Comparison of ENCODE assay signal across 33 cellular contexts in genomic region chr3:110734524-110734923, GRCh38.
"Had no signal": no experiment of that assay in that cellular context is flagged by ENCODE, and none has a peak within 500 bp of the region (broad histone marks: within the 10 kb centered on the region; RNA-seq: fewer than 3 reads in every experiment).

No MANE protein-coding gene starts in this region.

- DNase-seq: naive thymus-derived CD8-positive, alpha-beta T cell; nephron progenitor cell; nucleus accumbens; ovary; posterior cingulate gyrus; psoas muscle; right cardiac atrium; spleen; stimulated activated CD4-positive, alpha-beta T cell treated with anti-CD3 and anti-CD28 coated beads, Interleukin-12 subunit alpha, Interleukin-12 subunit beta, amount 100 ng/mL, for 4 hours; stimulated activated CD4-positive, alpha-beta T cell treated with anti-CD3 and anti-CD28 coated beads, Interleukin-1b, Interleukin-23, amount 100 ng/mL, for 48 hours; stimulated activated CD4-positive, alpha-beta T cell treated with anti-CD3 and anti-CD28 coated beads, Interleukin-4, amount 100 ng/mL, for 1 hour; stimulated activated CD4-positive, alpha-beta T cell treated with anti-CD3 and anti-CD28 coated beads, Interleukin-4, amount 100 ng/mL, for 4 hours; stimulated activated CD8-positive, alpha-beta memory T cell treated with anti-CD3 and anti-CD28 coated beads, Interleukin-4, amount 100 ng/mL, for 48 hours; stimulated activated naive CD4-positive, alpha-beta T cell; stimulated activated naive CD8-positive, alpha-beta T cell treated with anti-CD3 and anti-CD28 coated beads, Interleukin-15, amount 100 ng/mL, for 72 hours; stimulated activated naive CD8-positive, alpha-beta T cell treated with anti-CD3 and anti-CD28 coated beads, Interleukin-15, Interleukin-2, amounts not matched to agents 100 U/mL and 50 U/mL, for 24 hours; substantia nigra; tibial artery; transverse colon; upper lobe of right lung; uterus had no signal

- H3K27me3 Mint-ChIP-seq: natural killer cell treated with Interleukin-12 subunit alpha and Interleukin-12 subunit beta and Interleukin-15 and Interleukin-18, amount 100 ng/mL, for 72 hours; progenitor cell of endocrine pancreas; type B pancreatic cell had no signal

- H3K36me3 ChIP-seq: neutrophil, ovary, spleen, suprapubic skin, tibial artery, transverse colon, upper lobe of right lung, uterus had no signal

- H3K27me3 ChIP-seq: neutrophil, ovary, testis, tibial artery, transverse colon, upper lobe of right lung, uterus had no signal

- H3K4me2 ChIP-seq: smooth muscle cell had no signal

- H3K9me3 Mint-ChIP-seq: nephron progenitor cell; stimulated activated memory B cell treated with anti-CD40 and anti-IgM and Interleukin-4, amounts not matched to agents 10 μg/mL and 1 μg/mL and 100 μg/mL, for 72 hours; stimulated activated naive CD8-positive, alpha-beta T cell treated with anti-CD3 and anti-CD28 coated beads, Interleukin-15, amount 100 ng/mL, for 72 hours had no signal

- H3K27ac Mint-ChIP-seq: naive thymus-derived CD8-positive, alpha-beta T cell; natural killer cell treated with Interleukin-12 subunit alpha and Interleukin-12 subunit beta and Interleukin-15 and Interleukin-18, amount 100 ng/mL, for 72 hours; nephron progenitor cell; progenitor cell of endocrine pancreas; stimulated activated memory B cell treated with anti-CD40 and anti-IgM and Interleukin-4, amounts not matched to agents 10 μg/mL and 1 μg/mL and 100 μg/mL, for 72 hours; stimulated activated naive CD8-positive, alpha-beta T cell treated with anti-CD3 and anti-CD28 coated beads, Interleukin-15, amount 100 ng/mL, for 72 hours; type B pancreatic cell had no signal

- H3K27ac ChIP-seq: neutrophil, ovary, parathyroid adenoma, psoas muscle, skin epidermis, spleen, suprapubic skin, testis, tibial artery, transverse colon, upper lobe of right lung, uterus had no signal

- H3K4me3 Mint-ChIP-seq: naive thymus-derived CD8-positive, alpha-beta T cell; natural killer cell treated with Interleukin-12 subunit alpha and Interleukin-12 subunit beta and Interleukin-15 and Interleukin-18, amount 100 ng/mL, for 72 hours; nephron progenitor cell; neural crest cell; stimulated activated memory B cell treated with anti-CD40 and anti-IgM and Interleukin-4, amounts not matched to agents 10 μg/mL and 1 μg/mL and 100 μg/mL, for 72 hours; stimulated activated naive CD8-positive, alpha-beta T cell treated with anti-CD3 and anti-CD28 coated beads, Interleukin-15, amount 100 ng/mL, for 72 hours; type B pancreatic cell had no signal

- H3K4me1 ChIP-seq: parathyroid adenoma, psoas muscle, spleen, suprapubic skin, testis, tibial artery, transverse colon, upper lobe of right lung, uterus had no signal

- H3K4me3 ChIP-seq: ovary, psoas muscle, skin epidermis, smooth muscle cell, spleen, suprapubic skin, testis, tibial artery, transverse colon, upper lobe of right lung, uterus had no signal

- H3K9ac ChIP-seq: parathyroid adenoma had no signal

- H3K79me2 ChIP-seq: parathyroid adenoma had no signal

- H3K36me3 Mint-ChIP-seq: natural killer cell treated with Interleukin-12 subunit alpha and Interleukin-12 subunit beta and Interleukin-15 and Interleukin-18, amount 100 ng/mL, for 72 hours; stimulated activated memory B cell treated with anti-CD40 and anti-IgM and Interleukin-4, amounts not matched to agents 10 μg/mL and 1 μg/mL and 100 μg/mL, for 72 hours; type B pancreatic cell had no signal

- H2AFZ ChIP-seq: parathyroid adenoma had no signal

- ATAC-seq: naive thymus-derived CD8-positive, alpha-beta T cell; natural killer cell treated with Interleukin-12 subunit alpha and Interleukin-12 subunit beta and Interleukin-15 and Interleukin-18, amount 100 ng/mL, for 72 hours; psoas muscle; right cardiac atrium; sciatic nerve; stimulated activated memory B cell treated with anti-CD40 and anti-IgM and Interleukin-4, amounts not matched to agents 10 μg/mL and 1 μg/mL and 100 μg/mL, for 72 hours; stimulated activated naive CD8-positive, alpha-beta T cell treated with anti-CD3 and anti-CD28 coated beads, Interleukin-15, amount 100 ng/mL, for 72 hours; stimulated activated naive CD8-positive, alpha-beta T cell treated with anti-CD3 and anti-CD28 coated beads, Interleukin-15, Interleukin-2, amounts not matched to agents 100 U/mL and 50 U/mL, for 24 hours; upper lobe of right lung had no signal

- H3K9me3 ChIP-seq: neutrophil, ovary, psoas muscle, testis, tibial artery, transverse colon, upper lobe of right lung, uterus had no signal

- H3K4me1 Mint-ChIP-seq: nephron progenitor cell, neural crest cell had no signal
